Comparison of ENCODE assay signal across 24 cellular contexts in the genomic region with DNA sequence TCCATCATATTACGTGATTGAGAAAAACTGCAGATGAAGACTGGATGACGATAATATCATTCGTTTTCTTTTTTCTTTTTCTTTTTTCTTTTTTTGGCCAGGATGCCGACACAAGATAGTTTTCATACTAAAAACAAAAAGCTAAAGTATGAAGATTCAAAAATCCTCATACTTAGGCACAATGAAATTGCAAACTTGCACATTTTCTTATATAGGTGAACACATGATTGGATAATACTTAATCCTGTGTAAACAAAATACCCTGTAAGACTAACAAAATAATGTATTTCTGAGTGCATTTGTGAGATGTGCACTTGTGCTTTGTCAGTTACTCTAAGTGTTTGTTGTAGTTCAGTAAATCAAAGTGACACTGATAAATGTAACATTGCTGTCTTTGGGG.
"Had no signal": no experiment of that assay in that cellular context is flagged by ENCODE, and none has a peak within 500 bp of the region (broad histone marks: within the 10 kb centered on the region; RNA-seq: fewer than 3 reads in every experiment).

No MANE protein-coding gene starts in this region.

- H3K9me3 Mint-ChIP-seq: stimulated activated effector memory CD8-positive, alpha-beta T cell treated with anti-CD3 and anti-CD28 coated beads, Interleukin-12 subunit alpha, Interleukin-12 subunit beta, amount 100 ng/mL, for 72 hours had no signal

- H3K9ac ChIP-seq: neural progenitor cell had no signal

- H3K4me3 ChIP-seq: dorsolateral prefrontal cortex, esophagus muscularis mucosa, gastroesophageal sphincter, heart left ventricle, hepatocyte, lung, neural progenitor cell, prostate gland, right atrium auricular region, sigmoid colon, stomach, tibial artery had no signal

- H2AFZ ChIP-seq: hepatocyte had no signal

- H3K9me3 ChIP-seq: esophagus muscularis mucosa, gastroesophageal sphincter, prostate gland, right atrium auricular region, sigmoid colon, stomach, tibial artery had no signal

- H3K36me3 ChIP-seq: esophagus muscularis mucosa, gastroesophageal sphincter, heart left ventricle, neural progenitor cell, prostate gland, right atrium auricular region, sigmoid colon, stomach, tibial artery had no signal

- DNase-seq: dorsolateral prefrontal cortex; effector CD8-positive, alpha-beta T cell; endodermal cell; heart left ventricle; kidney; natural killer cell; nucleus accumbens; sigmoid colon; stimulated activated CD4-positive, alpha-beta T cell treated with anti-CD3 and anti-CD28 coated beads, Interleukin-2, amount 100 ng/mL, for 24 hours; stimulated activated CD4-positive, alpha-beta T cell treated with anti-CD3 and anti-CD28 coated beads, Interleukin-4, amount 100 ng/mL, for 24 hours; stimulated activated naive CD4-positive, alpha-beta T cell treated with Interleukin-2 at 50 U/mL for 16 hours; stomach; tibial artery had no signal

- H3K27ac Mint-ChIP-seq: endodermal cell; memory B cell; natural killer cell; neural progenitor cell; stimulated activated effector memory CD8-positive, alpha-beta T cell treated with anti-CD3 and anti-CD28 coated beads, Interleukin-12 subunit alpha, Interleukin-12 subunit beta, amount 100 ng/mL, for 72 hours; type B pancreatic cell had no signal

- H3K27me3 ChIP-seq: dorsolateral prefrontal cortex, esophagus muscularis mucosa, foreskin keratinocyte, gastroesophageal sphincter, heart left ventricle, hepatocyte, neural progenitor cell, right atrium auricular region, sigmoid colon, stomach, tibial artery had no signal

- H3K36me3 Mint-ChIP-seq: memory B cell; natural killer cell; neural progenitor cell; stimulated activated effector memory CD8-positive, alpha-beta T cell treated with anti-CD3 and anti-CD28 coated beads, Interleukin-12 subunit alpha, Interleukin-12 subunit beta, amount 100 ng/mL, for 72 hours; type B pancreatic cell had no signal

- H3K4me1 ChIP-seq: prostate gland had no signal

- H3K4me3 Mint-ChIP-seq: endodermal cell; memory B cell; natural killer cell; neural progenitor cell; stimulated activated effector memory CD8-positive, alpha-beta T cell treated with anti-CD3 and anti-CD28 coated beads, Interleukin-12 subunit alpha, Interleukin-12 subunit beta, amount 100 ng/mL, for 72 hours had no signal

- H3K27me3 Mint-ChIP-seq: memory B cell, type B pancreatic cell had no signal

- H3K4me1 Mint-ChIP-seq: endodermal cell; memory B cell; natural killer cell; neural progenitor cell; stimulated activated effector memory CD8-positive, alpha-beta T cell treated with anti-CD3 and anti-CD28 coated beads, Interleukin-12 subunit alpha, Interleukin-12 subunit beta, amount 100 ng/mL, for 72 hours had no signal

- H3K4me2 ChIP-seq: hepatocyte, neural progenitor cell had no signal

- H3K27ac ChIP-seq: dorsolateral prefrontal cortex, esophagus muscularis mucosa, foreskin keratinocyte, gastroesophageal sphincter, hepatocyte, neural progenitor cell, prostate gland, right atrium auricular region, sigmoid colon, stomach had no signal
